ENCODE assay signal across 9 cellular contexts in the genomic region with DNA sequence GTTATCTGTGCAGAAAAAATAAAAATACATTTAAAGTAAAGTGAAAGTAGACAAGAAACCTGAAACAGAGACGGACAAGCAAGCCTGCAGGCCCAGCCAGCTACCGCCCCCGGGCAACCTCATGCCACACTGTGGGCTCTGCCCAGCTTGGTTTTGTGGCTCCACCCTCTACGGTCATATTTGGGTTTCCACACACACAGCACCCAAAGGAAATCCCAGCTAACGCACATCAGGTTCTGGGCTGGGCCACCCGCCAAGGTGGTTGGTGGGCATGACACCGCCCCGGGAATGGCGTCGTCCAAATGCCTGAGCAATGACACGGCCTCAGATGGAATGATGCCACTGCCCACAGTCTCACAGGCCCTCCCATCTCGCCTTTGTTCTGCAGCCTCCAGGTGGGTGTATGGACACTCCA. TPM values are rescaled to one million over a fixed set of nuclear protein-coding genes. Genes with fewer than 3 reads are reported as not detected.
DNase-seq lines count a peak whose midpoint lies in the region; ATAC-seq and TF ChIP-seq lines count a peak whose summit lies in the region.
"Had no signal": no experiment of that assay in that cellular context is flagged by ENCODE, and none has a peak within 500 bp of the region (broad histone marks: within the 10 kb centered on the region; RNA-seq: fewer than 3 reads in every experiment).

No MANE protein-coding gene starts in this region.

- peak; percentile 89 for ATAC-seq in stimulated activated naive CD8-positive, alpha-beta T cell treated with anti-CD3 and anti-CD28 coated beads, Interleukin-15, Interleukin-2, amounts not matched to agents 100 U/mL and 50 U/mL, for 24 hours
- ATAC-seq in GM19023 (IDR thresholded peaks at IDR 0.05; ENCODE audit: unreplicated experiment) (no peak), GM23338 (no peak; the same call in 2 of the 3 replicates), GM21529 (IDR thresholded peaks at IDR 0.05; ENCODE audit: unreplicated experiment) (no peak), GM21360 (IDR thresholded peaks at IDR 0.05; ENCODE audit: unreplicated experiment) (no peak)

- H3K4me1 ChIP-seq in Loucy (ENCODE audit: insufficient read depth, low read length, poor library complexity, severe bottlenecking) (peaks cover 27% of the 10 kb centered on the region), GM23338 (ENCODE audit: insufficient read depth) (no peaks in the 10 kb centered on the region)

- H3K27me3 ChIP-seq in Loucy (ENCODE audit: insufficient read depth, low read length, poor library complexity, severe bottlenecking) (no peaks in the 10 kb centered on the region), GM23338 (ENCODE audit: insufficient read depth) (no peaks in the 10 kb centered on the region)

- H3K36me3 Mint-ChIP-seq in GM23338 (ENCODE audit: low read depth): no peaks in the 10 kb centered on the region

- no peaks in the 10 kb centered on the region; the same call in 2 of the 3 replicates for H3K9me3 Mint-ChIP-seq in GM23338
- H3K9me3 Mint-ChIP-seq: neural crest cell had no signal

- H3F3A ChIP-seq in Loucy (ENCODE audit: low read depth) (no peaks in the 10 kb centered on the region), GM23338 (replicated peaks; ENCODE audit: low read depth) (no peaks in the 10 kb centered on the region)

- H3K4me3 ChIP-seq in Loucy (ENCODE audit: low read length, poor library complexity, severe bottlenecking) (no peak overlapping the region), GM23338 (no peak overlapping the region)

- H3K79me2 ChIP-seq in Loucy (ENCODE audit: insufficient read depth, low read length): no peaks in the 10 kb centered on the region; the same call in 1 of the 2 replicates
- no peaks in the 10 kb centered on the region for H3K79me2 ChIP-seq in GM23338 (replicated peaks; ENCODE audit: insufficient read depth)

- H3K4me2 ChIP-seq in Loucy (ENCODE audit: low read depth, low read length, poor library complexity, severe bottlenecking) (no peak overlapping the region), GM23338 (no peak overlapping the region)

- H3K9ac ChIP-seq in Loucy (ENCODE audit: low read depth, low read length, poor library complexity, severe bottlenecking): peak overlapping the region; percentile 16

- DNase-seq in activated T-cell treated with anti-CD3 and anti-CD28 coated beads, Interleukin-2, amount 50 U/mL, for 48 hours: peak; percentile 62 to 73
- DNase-seq in hepatic stellate cell (ENCODE audit: low spot score) (peak; percentile 30), GM23338 (ENCODE audit: low spot score) (no peak)
- DNase-seq in stimulated activated naive CD8-positive, alpha-beta T cell treated with anti-CD3 and anti-CD28 coated beads, Interleukin-15, Interleukin-2, amounts not matched to agents 100 U/mL and 50 U/mL, for 24 hours: peak; percentile 64

- no peak overlapping the region for H3K27ac Mint-ChIP-seq in GM23338

- H3K36me3 ChIP-seq in Loucy (ENCODE audit: insufficient read depth, low read length): no peaks in the 10 kb centered on the region
- H3K36me3 ChIP-seq in GM23338 (ENCODE audit: insufficient read depth): no peaks in the 10 kb centered on the region

- H3K27ac ChIP-seq in GM23338 (ENCODE audit: low read depth): no peak overlapping the region

- H3K9me2 ChIP-seq in Loucy (replicated peaks; ENCODE audit: low read depth, low read length) (no peaks in the 10 kb centered on the region), GM23338 (ENCODE audit: insufficient read depth) (no peaks in the 10 kb centered on the region)

- H3K27me3 Mint-ChIP-seq in GM23338 (ENCODE audit: insufficient read depth, low read depth, poor library complexity): peaks cover 7% of the 10 kb centered on the region

- no peaks in the 10 kb centered on the region for H3K9me3 ChIP-seq in Loucy (ENCODE audit: insufficient read depth, low read depth, low read length)

- H4K20me1 ChIP-seq in Loucy (ENCODE audit: insufficient read depth, low read length, poor library complexity, severe bottlenecking) (no peaks in the 10 kb centered on the region), GM23338 (replicated peaks; ENCODE audit: insufficient read depth) (no peaks in the 10 kb centered on the region)

- H3K4me1 Mint-ChIP-seq in GM23338: peaks cover 15% of the 10 kb centered on the region
- H3K4me1 Mint-ChIP-seq: neural crest cell had no signal

- no peak for TF ChIP-seq CTCF in Loucy (conservative IDR thresholded peaks at IDR 0.05; ENCODE audit: low read length)
- no peak for TF ChIP-seq CTCF in GM23338 (conservative IDR thresholded peaks at IDR 0.05; ENCODE audit: low read depth in 2 of 2)

- H2AFZ ChIP-seq in Loucy (ENCODE audit: low read length): no peak overlapping the region
- H2AFZ ChIP-seq in GM23338: no peak overlapping the region

- no peak overlapping the region for H3K4me3 Mint-ChIP-seq in GM23338
- H3K4me3 Mint-ChIP-seq: neural crest cell had no signal

TF ChIP-seq in GM23338, 12 proteins besides CTCF, POLR2A, EP300 and RAD21 (continues in another document):
- TF ChIP-seq, protein P1, sequence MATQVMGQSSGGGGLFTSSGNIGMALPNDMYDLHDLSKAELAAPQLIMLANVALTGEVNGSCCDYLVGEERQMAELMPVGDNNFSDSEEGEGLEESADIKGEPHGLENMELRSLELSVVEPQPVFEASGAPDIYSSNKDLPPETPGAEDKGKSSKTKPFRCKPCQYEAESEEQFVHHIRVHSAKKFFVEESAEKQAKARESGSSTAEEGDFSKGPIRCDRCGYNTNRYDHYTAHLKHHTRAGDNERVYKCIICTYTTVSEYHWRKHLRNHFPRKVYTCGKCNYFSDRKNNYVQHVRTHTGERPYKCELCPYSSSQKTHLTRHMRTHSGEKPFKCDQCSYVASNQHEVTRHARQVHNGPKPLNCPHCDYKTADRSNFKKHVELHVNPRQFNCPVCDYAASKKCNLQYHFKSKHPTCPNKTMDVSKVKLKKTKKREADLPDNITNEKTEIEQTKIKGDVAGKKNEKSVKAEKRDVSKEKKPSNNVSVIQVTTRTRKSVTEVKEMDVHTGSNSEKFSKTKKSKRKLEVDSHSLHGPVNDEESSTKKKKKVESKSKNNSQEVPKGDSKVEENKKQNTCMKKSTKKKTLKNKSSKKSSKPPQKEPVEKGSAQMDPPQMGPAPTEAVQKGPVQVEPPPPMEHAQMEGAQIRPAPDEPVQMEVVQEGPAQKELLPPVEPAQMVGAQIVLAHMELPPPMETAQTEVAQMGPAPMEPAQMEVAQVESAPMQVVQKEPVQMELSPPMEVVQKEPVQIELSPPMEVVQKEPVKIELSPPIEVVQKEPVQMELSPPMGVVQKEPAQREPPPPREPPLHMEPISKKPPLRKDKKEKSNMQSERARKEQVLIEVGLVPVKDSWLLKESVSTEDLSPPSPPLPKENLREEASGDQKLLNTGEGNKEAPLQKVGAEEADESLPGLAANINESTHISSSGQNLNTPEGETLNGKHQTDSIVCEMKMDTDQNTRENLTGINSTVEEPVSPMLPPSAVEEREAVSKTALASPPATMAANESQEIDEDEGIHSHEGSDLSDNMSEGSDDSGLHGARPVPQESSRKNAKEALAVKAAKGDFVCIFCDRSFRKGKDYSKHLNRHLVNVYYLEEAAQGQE (IDR thresholded peaks at IDR 0.05; ENCODE audit: unreplicated experiment): no peak
- TF ChIP-seq ZNF114 (CRISPR knock-in tag; IDR thresholded peaks at IDR 0.05): no peak

RNA-seq across cellular contexts. Expression of a gene that starts 22.9 kb away (rescaled TPM):
- 13.7 and 15.0 TPM in 2 replicates for total RNA-seq in GM23338 (2014; rRNA removed; shearing (Covaris generic))
- polyA plus RNA-seq in GM23338 (2016; fragmentation: Nextera tagmentation; extraction: Ambion mirVana): 9.9 and 10.7 TPM in 2 replicates

RNA-seq across cellular contexts. Expression of a gene that starts 59.8 kb away (rescaled TPM):
- total RNA-seq in GM23338 (2014; rRNA removed; shearing (Covaris generic)): 0.17 and 1.0 TPM in 2 replicates
- polyA plus RNA-seq in GM23338 (2016; fragmentation: Nextera tagmentation; extraction: Ambion mirVana): 0.05 TPM in 1 of 2 replicates, not detected in the other
